Comparison of ENCODE assay signal across 9 cellular contexts in genomic region chr18:42113529-42114191, GRCh38.
DNase-seq lines count a peak whose midpoint lies in the region; ATAC-seq lines count a peak whose summit lies in the region.
"Had no signal": no experiment of that assay in that cellular context is flagged by ENCODE, and none has a peak within 500 bp of the region (broad histone marks: within the 10 kb centered on the region; RNA-seq: fewer than 3 reads in every experiment).

No MANE protein-coding gene starts in this region.

- H3K27me3 ChIP-seq in effector memory CD4-positive, alpha-beta T cell (replicated peaks; ENCODE audit: control insufficient read depth, insufficient read depth, low read length, poor library complexity, severe bottlenecking), result no peaks in the 10 kb centered on the region

- H3K4me1 ChIP-seq in effector memory CD4-positive, alpha-beta T cell (ENCODE audit: control insufficient read depth, insufficient read depth, low read length, poor library complexity, severe bottlenecking), result peaks cover 6% of the 10 kb centered on the region

- H3K9me3 Mint-ChIP-seq in stimulated activated naive CD8-positive, alpha-beta T cell treated with anti-CD3 and anti-CD28 coated beads, Interleukin-15, amount 100 ng/mL, for 72 hours, result no peaks in the 10 kb centered on the region
- H3K9me3 Mint-ChIP-seq: dendritic cell treated with granulocyte-macrophage colony-stimulating factor and Interleukin-4, amounts not matched to agents 40 ng/mL and 50 ng/mL, for 4 days had no signal

- ATAC-seq in GM21723 (IDR thresholded peaks at IDR 0.05; ENCODE audit: unreplicated experiment), result peak; percentile 66
- peak; percentile 78 for ATAC-seq in stimulated activated naive CD8-positive, alpha-beta T cell treated with anti-CD3 and anti-CD28 coated beads, Interleukin-15, amount 100 ng/mL, for 72 hours

- H3K27ac ChIP-seq in substantia nigra (ENCODE audit: low read depth, low read length, poor library complexity, severe bottlenecking), result no peak overlapping the region
- H3K27ac ChIP-seq in effector memory CD4-positive, alpha-beta T cell (ENCODE audit: insufficient read depth, low read length, poor library complexity, severe bottlenecking), result no peak overlapping the region

- H3K36me3 ChIP-seq in effector memory CD4-positive, alpha-beta T cell (ENCODE audit: control insufficient read depth, insufficient read depth, low read length), result no peaks in the 10 kb centered on the region

- DNase-seq in DMS53 treated with DMSO at 0.1 percent for 48 hours (lab: John Stamatoyannopoulos, UW; ENCODE audit: unreplicated experiment) (peak; percentile 4), MV-4-11 (lab: John Stamatoyannopoulos, UW) (peak; percentile 78), dedifferentiated amniotic fluid mesenchymal stem cell (ENCODE audit: extremely low spot score) (peak; percentile 72), substantia nigra (lab: John Stamatoyannopoulos, UW) (no peak), G401 (ENCODE audit: low spot score) (no peak)
- DNase-seq in stimulated activated naive CD8-positive, alpha-beta T cell treated with anti-CD3 and anti-CD28 coated beads, Interleukin-15, amount 100 ng/mL, for 72 hours, result peak; percentile 20 to 22
- no peak for DNase-seq in effector memory CD4-positive, alpha-beta T cell

- peaks cover 17% of the 10 kb centered on the region for H3K27me3 Mint-ChIP-seq in stimulated activated naive CD8-positive, alpha-beta T cell treated with anti-CD3 and anti-CD28 coated beads, Interleukin-15, amount 100 ng/mL, for 72 hours
- H3K27me3 Mint-ChIP-seq: dendritic cell treated with granulocyte-macrophage colony-stimulating factor and Interleukin-4, amounts not matched to agents 40 ng/mL and 50 ng/mL, for 4 days had no signal

- no peak overlapping the region for H3K4me3 ChIP-seq in effector memory CD4-positive, alpha-beta T cell (ENCODE audit: insufficient read depth, low read depth, low read length, poor library complexity, severe bottlenecking)

- H3K4me1 Mint-ChIP-seq in stimulated activated naive CD8-positive, alpha-beta T cell treated with anti-CD3 and anti-CD28 coated beads, Interleukin-15, amount 100 ng/mL, for 72 hours, result peaks cover 18% of the 10 kb centered on the region

- peak overlapping the region; percentile 97 to 98 for H3K27ac Mint-ChIP-seq in stimulated activated naive CD8-positive, alpha-beta T cell treated with anti-CD3 and anti-CD28 coated beads, Interleukin-15, amount 100 ng/mL, for 72 hours
- H3K27ac Mint-ChIP-seq: dendritic cell treated with granulocyte-macrophage colony-stimulating factor and Interleukin-4, amounts not matched to agents 40 ng/mL and 50 ng/mL, for 4 days had no signal

- H3K9me3 ChIP-seq in effector memory CD4-positive, alpha-beta T cell (ENCODE audit: control insufficient read depth, low read length), result no peaks in the 10 kb centered on the region

- peak overlapping the region in 1 of 2 donors; percentile 28 for H3K4me3 Mint-ChIP-seq in stimulated activated naive CD8-positive, alpha-beta T cell treated with anti-CD3 and anti-CD28 coated beads, Interleukin-15, amount 100 ng/mL, for 72 hours
- H3K4me3 Mint-ChIP-seq: dendritic cell treated with granulocyte-macrophage colony-stimulating factor and Interleukin-4, amounts not matched to agents 40 ng/mL and 50 ng/mL, for 4 days had no signal

- in situ Hi-C loops in G401 (cut with HindIII; ENCODE audit: low sequenced_read_pairs), result no loop called here

Comparison
In these comparisons a context has a peak if more than half of its experiments do, and no peak if none do; other contexts are left out.
1. DNase-seq: peak in DMS53 treated with DMSO at 0.1 percent for 48 hours (single experiment), MV-4-11 (single experiment), dedifferentiated amniotic fluid mesenchymal stem cell (single experiment) and stimulated activated naive CD8-positive, alpha-beta T cell treated with anti-CD3 and anti-CD28 coated beads, Interleukin-15, amount 100 ng/mL, for 72 hours (2 of 2); none in substantia nigra (0 of 49), G401 (single experiment) and effector memory CD4-positive, alpha-beta T cell (0 of 3).